In the genomic region with DNA sequence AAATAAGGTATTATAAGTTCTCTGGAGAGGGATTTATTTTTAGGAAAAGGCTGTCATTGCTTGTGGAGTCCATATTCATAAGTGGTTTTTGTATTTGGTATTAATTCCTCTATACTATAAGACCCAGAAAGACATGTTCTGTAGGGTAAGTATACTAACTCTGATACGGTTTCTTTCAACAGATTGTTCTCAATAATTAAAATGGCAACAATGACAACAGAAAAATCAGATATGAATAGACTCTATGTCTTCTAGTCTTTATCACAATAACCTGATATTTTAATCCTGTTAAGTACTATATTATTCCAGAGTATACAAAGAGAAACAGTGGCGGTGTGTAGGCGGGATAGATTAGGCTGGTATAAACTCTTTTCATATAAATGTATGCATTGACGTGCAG, we compare ENCODE assay signal across 34 cellular contexts.
"Had no signal": no experiment of that assay in that cellular context is flagged by ENCODE, and none has a peak within 500 bp of the region (broad histone marks: within the 10 kb centered on the region; RNA-seq: fewer than 3 reads in every experiment).

No MANE protein-coding gene starts in this region.

- DNase-seq: Karpas-422, Kasumi-1, MG63, MM.1S, NCI-H1048, NCI-H1092, NCI-H1092 treated with DMSO at 0.1 percent for 48 hours, NCI-H1105, NCI-H1417, NCI-H1436, NCI-H1436 treated with DMSO at 0.1 percent for 48 hours, NCI-H146, NCI-H1694, NCI-H1694 treated with DMSO at 0.1 percent for 48 hours, NCI-H187, NCI-H187 treated with DMSO at 0.1 percent for 48 hours, NCI-H1930, NCI-H2029, NCI-H2029 treated with DMSO at 0.1 percent for 48 hours, NCI-H2081, NCI-H2081 treated with DMSO at 0.1 percent for 48 hours, NCI-H2107, NCI-H2171, NCI-H2171 treated with DMSO at 0.1 percent for 48 hours, NCI-H2227 treated with DMSO at 0.1 percent for 48 hours, NCI-H226, NCI-H345, NCI-H446, NCI-H446 treated with DMSO at 0.1 percent for 48 hours, NCI-H510A, NCI-H510A treated with DMSO at 0.1 percent for 48 hours, NCI-H524, NCI-H524 treated with DMSO at 0.1 percent for 48 hours had no signal

- H3K4me3 ChIP-seq: MG63 had no signal

- H3K27ac ChIP-seq: KMS-11 had no signal

- H3K27me3 ChIP-seq: MG63 had no signal

- H3K36me3 ChIP-seq: MG63 had no signal

- H3K9me3 ChIP-seq: MG63 had no signal
